Comparison of ENCODE assay signal across 9 cellular contexts in the genomic region with DNA sequence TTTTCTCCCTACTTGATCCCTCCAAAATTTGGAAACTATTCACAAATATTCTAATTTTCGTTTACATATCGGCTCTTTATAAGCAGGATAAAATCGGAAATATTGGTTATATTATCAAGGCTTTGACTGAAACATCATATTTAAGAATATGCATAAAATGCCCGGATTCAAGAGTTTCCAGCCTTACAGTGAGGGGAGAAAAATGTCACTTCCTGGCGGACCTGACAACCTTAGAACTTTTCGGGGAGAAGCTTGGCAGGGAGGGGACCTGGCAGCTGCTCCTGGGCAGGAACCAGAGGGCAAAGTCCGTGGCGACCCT. TPM values are rescaled to one million over a fixed set of nuclear protein-coding genes. Genes with fewer than 3 reads are reported as not detected.
A peak's percentile ranks its signal among the peaks of the same experiment; 100 is the strongest.
DNase-seq lines count a peak whose midpoint lies in the region; ATAC-seq, FAIRE-seq and TF ChIP-seq lines count a peak whose summit lies in the region.
"Had no signal": no experiment of that assay in that cellular context is flagged by ENCODE, and none has a peak within 500 bp of the region (broad histone marks: within the 10 kb centered on the region; RNA-seq: fewer than 3 reads in every experiment).

No MANE protein-coding gene starts in this region.

- ATAC-seq in GM18907 (IDR thresholded peaks at IDR 0.05; ENCODE audit: unreplicated experiment) (peak; percentile 21), GM21619 (IDR thresholded peaks at IDR 0.05; ENCODE audit: unreplicated experiment) (no peak)

- no peaks in the 10 kb centered on the region for H3K9me3 ChIP-seq in neuron (ENCODE audit: low read length)

- intact Hi-C loops in dorsolateral prefrontal cortex (cut with DNase I), result loop anchor here in 1 of 2 donors (2.0 to 5.0 kb wide), 2 partner anchors 64 to 179 kb away; no protein-coding TSS in a partner anchor

- peak; percentile 44 to 45 for DNase-seq in Kasumi-1 (lab: John Stamatoyannopoulos, UW)
- no peak for DNase-seq in dorsolateral prefrontal cortex
- no peak for DNase-seq in NCI-H774 (lab: John Stamatoyannopoulos, UW)
- DNase-seq in NCI-H2227 treated with DMSO at 0.1 percent for 48 hours (lab: John Stamatoyannopoulos, UW), result no peak
- no peak for DNase-seq in RCC 7860 (ENCODE audit: low spot score)

- peaks cover 2% of the 10 kb centered on the region for H3K4me1 ChIP-seq in neuron (ENCODE audit: insufficient read depth, low read length)

- peak overlapping the region in 24 of 59 donors; percentile 11 to 84 (median 48) for H3K27ac ChIP-seq in dorsolateral prefrontal cortex

- FAIRE-seq in RCC 7860 (lab: Jason Lieb, UNC), result no peak

- H2AFZ ChIP-seq in neuron (ENCODE audit: low read depth, low read length), result peak overlapping the region; percentile 96

- no peak for TF ChIP-seq CTCF in dorsolateral prefrontal cortex (IDR thresholded peaks at IDR 0.05 in 54 of 56, conservative IDR thresholded peaks at IDR 0.05 in 2 of 56; ENCODE audit: low read depth in 1 of 56, partially characterized antibody in 56 of 56)

- peak overlapping the region; percentile 29 to 78 (median 63) for H3K4me3 ChIP-seq in dorsolateral prefrontal cortex
- peak overlapping the region; percentile 61 for H3K4me3 ChIP-seq in neuron (ENCODE audit: low read length)

- no peaks in the 10 kb centered on the region for H3K36me3 ChIP-seq in neuron (ENCODE audit: insufficient read depth, low read length)

- H3K27me3 ChIP-seq in dorsolateral prefrontal cortex, result peaks cover 0 to 33% (median 0%) of the 10 kb centered on the region in 45 donors
- H3K27me3 ChIP-seq in neuron (ENCODE audit: insufficient read depth, low read length), result peaks cover 6% of the 10 kb centered on the region

RNA-seq across cellular contexts. Expression of a gene that starts 10.9 kb away (rescaled TPM):
- not detected for total RNA-seq in dorsolateral prefrontal cortex
- total RNA-seq: T-helper 1 cell treated with Interleukin-12 subunit alpha and Interleukin-12 subunit beta and Interleukin-4 antibody, amounts not matched to agents 30 ng/mL and 1 ng/mL, for 36 hours had no signal

Comparison
In these comparisons a context has a peak if more than half of its experiments do, and no peak if none do; other contexts are left out.
1. DNase-seq: peak in Kasumi-1 (2 of 2); none in dorsolateral prefrontal cortex (0 of 10), NCI-H774 (single experiment), NCI-H2227 treated with DMSO at 0.1 percent for 48 hours (single experiment) and RCC 7860 (single experiment).